8 cellular contexts compared by ENCODE assay signal in the genomic region with DNA sequence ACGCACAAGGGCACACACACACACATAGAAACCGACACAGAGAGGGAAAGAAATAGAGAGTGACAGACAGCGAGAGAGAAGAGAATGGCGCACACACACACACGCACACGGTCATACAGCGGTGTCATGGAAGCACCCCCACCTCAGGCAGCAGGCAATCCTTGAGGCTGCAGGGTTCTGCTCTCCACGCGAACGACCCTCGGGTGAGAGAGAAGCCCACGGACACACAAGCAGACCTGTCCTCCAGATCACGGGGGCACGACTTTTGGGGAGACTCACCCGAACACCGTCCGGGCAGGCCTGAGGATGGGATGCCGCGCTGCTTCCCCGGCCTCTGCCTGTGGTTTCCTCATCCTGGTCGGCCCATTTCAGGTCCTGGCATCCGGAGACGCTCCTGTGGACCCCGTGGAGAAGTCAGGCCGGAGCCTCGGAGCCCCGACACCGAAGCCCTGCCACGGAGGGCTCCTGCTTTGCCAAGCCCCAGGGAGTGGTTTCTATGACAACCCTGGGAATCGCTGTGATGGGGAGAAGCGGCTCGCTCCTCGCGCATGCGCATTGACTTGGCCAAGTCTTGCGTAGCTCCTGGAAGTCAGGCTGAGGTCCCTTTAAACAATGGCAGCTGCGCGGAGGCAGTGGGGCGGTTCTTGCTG.
DNase-seq lines count a peak whose midpoint lies in the region; ATAC-seq lines count a peak whose summit lies in the region.

No MANE protein-coding gene starts in this region.

- peak; percentile 71 to 79 for ATAC-seq in activated naive CD4-positive, alpha-beta T cell treated with anti-CD3 and anti-CD28 coated beads, Interleukin-2, amount 50 U/mL, for 72 hours
- no peak for ATAC-seq in HG03460 (IDR thresholded peaks at IDR 0.05; ENCODE audit: unreplicated experiment)
- ATAC-seq in HG03097 (IDR thresholded peaks at IDR 0.05; ENCODE audit: low FRiP score, unreplicated experiment) = no peak

- no peak overlapping the region for H3K27ac Mint-ChIP-seq in activated naive CD4-positive, alpha-beta T cell treated with anti-CD3 and anti-CD28 coated beads, Interleukin-2, amount 50 U/mL, for 72 hours

- peaks cover 5 to 10% of the 10 kb centered on the region in 2 donors for H3K9me3 Mint-ChIP-seq in activated naive CD4-positive, alpha-beta T cell treated with anti-CD3 and anti-CD28 coated beads, Interleukin-2, amount 50 U/mL, for 72 hours

- H3K36me3 Mint-ChIP-seq in activated naive CD4-positive, alpha-beta T cell treated with anti-CD3 and anti-CD28 coated beads, Interleukin-2, amount 50 U/mL, for 72 hours = peaks cover 12 to 13% of the 10 kb centered on the region in 2 donors

- peak; percentile 37 for DNase-seq in NCI-H510A (lab: John Stamatoyannopoulos, UW)
- DNase-seq in activated naive CD4-positive, alpha-beta T cell treated with anti-CD3 and anti-CD28 coated beads, Interleukin-2, amount 50 U/mL, for 72 hours (ENCODE audit: low spot score in 2 of 2) = peak in 1 of 2 donors; percentile 32
- DNase-seq in hippocampal formation (lab: John Stamatoyannopoulos, UW) = peak; percentile 4 to 69
- DNase-seq in stimulated activated CD4-positive, alpha-beta T cell treated with anti-CD3 and anti-CD28 coated beads, Interleukin-4, amount 100 ng/mL, for 1 hour = peak; percentile 51
- DNase-seq in mesenteric fat pad (ENCODE audit: low spot score) = no peak
- DNase-seq in SHP77 treated with DMSO at 0.1 percent for 48 hours (lab: John Stamatoyannopoulos, UW) = no peak

Comparison
In these comparisons a context has a peak if more than half of its experiments do, and no peak if none do; other contexts are left out.
1. DNase-seq: peak in NCI-H510A (single experiment), hippocampal formation (2 of 2) and stimulated activated CD4-positive, alpha-beta T cell treated with anti-CD3 and anti-CD28 coated beads, Interleukin-4, amount 100 ng/mL, for 1 hour (single experiment); none in mesenteric fat pad (single experiment) and SHP77 treated with DMSO at 0.1 percent for 48 hours (single experiment).
2. ATAC-seq: peak in activated naive CD4-positive, alpha-beta T cell treated with anti-CD3 and anti-CD28 coated beads, Interleukin-2, amount 50 U/mL, for 72 hours (2 of 2); none in HG03460 (single experiment) and HG03097 (single experiment).